ENCODE assay signal across 8 cellular contexts in genomic region chr16:30417447-30418349, GRCh38. TPM values are rescaled to one million over a fixed set of nuclear protein-coding genes. Genes with fewer than 3 reads are reported as not detected.
DNase-seq lines count a peak whose midpoint lies in the region; ATAC-seq and TF ChIP-seq lines count a peak whose summit lies in the region.

No MANE protein-coding gene starts in this region.

- no peaks in the 10 kb centered on the region for H3K9me2 ChIP-seq in neural cell (ENCODE audit: insufficient read depth, low read length)

- H3K9me3 ChIP-seq in CD8-positive, alpha-beta T cell (ENCODE audit: low read length), result no peaks in the 10 kb centered on the region
- H3K9me3 ChIP-seq in neural cell (ENCODE audit: low read length), result no peaks in the 10 kb centered on the region

- H3K27me3 Mint-ChIP-seq in CD8-positive, alpha-beta T cell (ENCODE audit: low read depth), result no peaks in the 10 kb centered on the region
- no peaks in the 10 kb centered on the region for H3K27me3 Mint-ChIP-seq in stimulated activated naive CD8-positive, alpha-beta T cell treated with anti-CD3 and anti-CD28 coated beads, Interleukin-15, amount 100 ng/mL, for 72 hours

- POLR2A ChIA-PET in CD8-positive, alpha-beta T cell (lab: Charles Lee), result interaction anchor here (0.5 to 2.4 kb wide), 41 partner anchors 9 to 823 kb away, joined by 3 to 63 read pairs (median 5); partner anchors contain the start of genes ALDOA, CD2BP2, CORO1A and DCTPP1

- H3K4me3 ChIP-seq in CD8-positive, alpha-beta T cell (ENCODE audit: low read depth, low read length), result peak overlapping the region; percentile 72
- H3K4me3 ChIP-seq in fibroblast of villous mesenchyme (ENCODE audit: low read depth, low read length) (peak overlapping the region; percentile 67), neural cell (ENCODE audit: low read length) (peak overlapping the region; percentile 71)

- DNase-seq in CD8-positive, alpha-beta T cell, result peak; percentile 78 to 92 (median 87)
- DNase-seq in HPDE6-E6E7 (ENCODE audit: extremely low spot score) (peak; percentile 87), RKO (ENCODE audit: low spot score) (peak; percentile 96), fibroblast of villous mesenchyme (ENCODE audit: low read depth) (peak; percentile 91)
- DNase-seq in activated effector memory CD4-positive, alpha-beta T cell treated with anti-CD3 and anti-CD28 coated beads, Interleukin-2, amount 50 U/mL, for 16 hours, result peak; percentile 95
- DNase-seq in stimulated activated naive CD8-positive, alpha-beta T cell treated with anti-CD3 and anti-CD28 coated beads, Interleukin-15, amount 100 ng/mL, for 72 hours, result peak; percentile 87 to 92

- peak overlapping the region; percentile 10 for H3K4me2 ChIP-seq in neural cell (ENCODE audit: low read length)

- peaks cover 2% of the 10 kb centered on the region for H3F3A ChIP-seq in neural cell (ENCODE audit: insufficient read depth, low read length, poor library complexity, severe bottlenecking)

- intact Hi-C loops in CD8-positive, alpha-beta T cell (cut with DNase I, micrococcal nuclease), result loop anchor here (1.0 to 5.0 kb wide), 5 partner anchors 8 to 610 kb away; partner anchors contain the start of genes DCTPP1 (in 1 of the 2), MAPK3 (in 1 of the 2) and MAZ (in 1 of the 2)

- H3K4me1 ChIP-seq in CD8-positive, alpha-beta T cell (ENCODE audit: insufficient read depth, low read length), result peaks cover 18% of the 10 kb centered on the region

- H3K79me2 ChIP-seq in neural cell (replicated peaks; ENCODE audit: insufficient read depth, low read length), result no peaks in the 10 kb centered on the region

- peak; percentile 87 for ATAC-seq in CD8-positive, alpha-beta T cell
- ATAC-seq in GM19452 (IDR thresholded peaks at IDR 0.05; ENCODE audit: unreplicated experiment), result peak; percentile 74
- ATAC-seq in stimulated activated naive CD8-positive, alpha-beta T cell treated with anti-CD3 and anti-CD28 coated beads, Interleukin-15, amount 100 ng/mL, for 72 hours, result peak; percentile 96

- peak overlapping the region; percentile 77 for H3K27ac Mint-ChIP-seq in CD8-positive, alpha-beta T cell
- no peak overlapping the region for H3K27ac Mint-ChIP-seq in stimulated activated naive CD8-positive, alpha-beta T cell treated with anti-CD3 and anti-CD28 coated beads, Interleukin-15, amount 100 ng/mL, for 72 hours

- TF ChIP-seq RAD21 in neural cell (conservative IDR thresholded peaks at IDR 0.05), result peak; percentile 38

- H3K27ac ChIP-seq in CD8-positive, alpha-beta T cell (ENCODE audit: low read depth, low read length), result peak overlapping the region; percentile 91
- H3K27ac ChIP-seq in neural cell (ENCODE audit: low read length), result peak overlapping the region; percentile 59

- peak overlapping the region; percentile 63 for H3K9ac ChIP-seq in neural cell (ENCODE audit: low read length)

- no peaks in the 10 kb centered on the region for H3K27me3 ChIP-seq in CD8-positive, alpha-beta T cell (ENCODE audit: insufficient read depth, low read length)
- no peaks in the 10 kb centered on the region for H3K27me3 ChIP-seq in neural cell (ENCODE audit: insufficient read depth, low read depth, low read length)

- TF ChIP-seq EP300 in neural cell (conservative IDR thresholded peaks at IDR 0.05; ENCODE audit: poor library complexity, severe bottlenecking), result peak; percentile 49

- no peaks in the 10 kb centered on the region for H3K9me3 Mint-ChIP-seq in CD8-positive, alpha-beta T cell
- H3K9me3 Mint-ChIP-seq in stimulated activated naive CD8-positive, alpha-beta T cell treated with anti-CD3 and anti-CD28 coated beads, Interleukin-15, amount 100 ng/mL, for 72 hours, result no peaks in the 10 kb centered on the region

- peak overlapping the region; percentile 45 for H2AFZ ChIP-seq in neural cell (ENCODE audit: low read depth, low read length)

- H3K36me3 ChIP-seq in CD8-positive, alpha-beta T cell (ENCODE audit: insufficient read depth, low read length), result no peaks in the 10 kb centered on the region
- no peaks in the 10 kb centered on the region for H3K36me3 ChIP-seq in neural cell (ENCODE audit: insufficient read depth, low read length)

- H3K4me3 Mint-ChIP-seq in CD8-positive, alpha-beta T cell, result peak overlapping the region; percentile 74
- H3K4me3 Mint-ChIP-seq in stimulated activated naive CD8-positive, alpha-beta T cell treated with anti-CD3 and anti-CD28 coated beads, Interleukin-15, amount 100 ng/mL, for 72 hours, result peak overlapping the region; percentile 65 to 74

- H4K20me1 ChIP-seq in neural cell (ENCODE audit: insufficient read depth), result no peaks in the 10 kb centered on the region

- H3K36me3 Mint-ChIP-seq in CD8-positive, alpha-beta T cell, result peaks cover 26% of the 10 kb centered on the region

- H3K4me1 Mint-ChIP-seq in CD8-positive, alpha-beta T cell (ENCODE audit: low read depth), result peaks cover 7% of the 10 kb centered on the region
- peaks cover 41% of the 10 kb centered on the region for H3K4me1 Mint-ChIP-seq in stimulated activated naive CD8-positive, alpha-beta T cell treated with anti-CD3 and anti-CD28 coated beads, Interleukin-15, amount 100 ng/mL, for 72 hours

- no peak for TF ChIP-seq CTCF in CD8-positive, alpha-beta T cell (IDR thresholded peaks at IDR 0.05)
- TF ChIP-seq CTCF in fibroblast of villous mesenchyme (IDR thresholded peaks at IDR 0.05; ENCODE audit: insufficient read depth, low read depth, low read length) (no peak), neural cell (IDR thresholded peaks at IDR 0.05; ENCODE audit: poor library complexity, severe bottlenecking) (peak; percentile 40)

- CTCF ChIA-PET in CD8-positive, alpha-beta T cell (lab: Charles Lee), result interaction anchor here (0.9 to 4.1 kb wide), 7 partner anchors 8 to 155 kb away, joined by 3 to 23 read pairs (median 6); partner anchors contain the start of genes DCTPP1, TBC1D10B and ZNF771

TF ChIP-seq in neural cell, 6 proteins besides CTCF, POLR2A, EP300 and RAD21:
- TF ChIP-seq MXI1 (conservative IDR thresholded peaks at IDR 0.05; ENCODE audit: poor library complexity, severe bottlenecking) (peak; percentile 84), SMC3 (conservative IDR thresholded peaks at IDR 0.05; ENCODE audit: poor library complexity) (peak; percentile 54), EZH2 (IDR thresholded peaks at IDR 0.05; ENCODE audit: borderline replicate concordance, insufficient read depth, low read length, poor library complexity, severe bottlenecking) (no peak), POLR2AphosphoS5 (IDR thresholded peaks at IDR 0.05) (peak; percentile 54), REST (IDR thresholded peaks at IDR 0.05; ENCODE audit: borderline replicate concordance) (no peak), TAF1 (IDR thresholded peaks at IDR 0.05; ENCODE audit: low read depth) (no peak)

RNA-seq across cellular contexts. Expression of gene ZNF771, which starts 10.3 kb away (rescaled TPM):
- under 1 TPM; 0.87 to 0.92 TPM for total RNA-seq in CD8-positive, alpha-beta T cell
- total RNA-seq in fibroblast of villous mesenchyme, result 9.5 and 10.0 TPM in 2 replicates
- 10.2 and 11.7 TPM in 2 replicates for polyA plus RNA-seq in neural cell
- 7.1 and 7.6 TPM in 2 replicates for polyA minus RNA-seq in neural cell

RNA-seq across cellular contexts. Expression of gene DCTPP1, which starts 12.1 kb away (rescaled TPM):
- 1 to 10 TPM; 4.0 to 5.5 TPM for total RNA-seq in CD8-positive, alpha-beta T cell
- 12.9 and 18.6 TPM in 2 replicates for total RNA-seq in fibroblast of villous mesenchyme
- 47.3 and 60.4 TPM in 2 replicates for polyA plus RNA-seq in neural cell
- 17.0 and 20.4 TPM in 2 replicates for polyA minus RNA-seq in neural cell

RNA-seq across cellular contexts. Expression of gene ZNF48, which starts 22.5 kb away (rescaled TPM):
- 1 to 10 TPM; 2.3 to 2.4 TPM for total RNA-seq in CD8-positive, alpha-beta T cell
- total RNA-seq in fibroblast of villous mesenchyme, result 10.4 and 12.6 TPM in 2 replicates
- 42.3 and 48.9 TPM in 2 replicates for polyA plus RNA-seq in neural cell
- polyA minus RNA-seq in neural cell, result 74.0 and 82.3 TPM in 2 replicates

RNA-seq across cellular contexts. Expression of gene SEPHS2, which starts 28.0 kb away (rescaled TPM):
- 10 to 100 TPM; 22.6 to 24.1 TPM for total RNA-seq in CD8-positive, alpha-beta T cell
- total RNA-seq in fibroblast of villous mesenchyme, result 7.8 and 9.3 TPM in 2 replicates
- 9.8 and 11.1 TPM in 2 replicates for polyA plus RNA-seq in neural cell
- 27.3 and 28.9 TPM in 2 replicates for polyA minus RNA-seq in neural cell

RNA-seq across cellular contexts. Expression of gene SEPTIN1, which starts 35.3 kb away (rescaled TPM):
- 100 to 1,000 TPM; 147 to 150 TPM for total RNA-seq in CD8-positive, alpha-beta T cell
- total RNA-seq in fibroblast of villous mesenchyme, result 0.43 TPM in 1 of 2 replicates, not detected in the other
- 0.38 TPM in 1 of 2 replicates, not detected in the other for polyA plus RNA-seq in neural cell
- 0.81 TPM in 1 of 2 replicates, not detected in the other for polyA minus RNA-seq in neural cell

Comparison
In these comparisons a context has a peak if more than half of its experiments do, and no peak if none do; other contexts are left out.
1. Peak in every context shown above with its lines: DNase-seq, ATAC-seq, H3K4me3 ChIP-seq and H3K27ac ChIP-seq.